Comparison of ENCODE assay signal across 8 cellular contexts in the genomic region with DNA sequence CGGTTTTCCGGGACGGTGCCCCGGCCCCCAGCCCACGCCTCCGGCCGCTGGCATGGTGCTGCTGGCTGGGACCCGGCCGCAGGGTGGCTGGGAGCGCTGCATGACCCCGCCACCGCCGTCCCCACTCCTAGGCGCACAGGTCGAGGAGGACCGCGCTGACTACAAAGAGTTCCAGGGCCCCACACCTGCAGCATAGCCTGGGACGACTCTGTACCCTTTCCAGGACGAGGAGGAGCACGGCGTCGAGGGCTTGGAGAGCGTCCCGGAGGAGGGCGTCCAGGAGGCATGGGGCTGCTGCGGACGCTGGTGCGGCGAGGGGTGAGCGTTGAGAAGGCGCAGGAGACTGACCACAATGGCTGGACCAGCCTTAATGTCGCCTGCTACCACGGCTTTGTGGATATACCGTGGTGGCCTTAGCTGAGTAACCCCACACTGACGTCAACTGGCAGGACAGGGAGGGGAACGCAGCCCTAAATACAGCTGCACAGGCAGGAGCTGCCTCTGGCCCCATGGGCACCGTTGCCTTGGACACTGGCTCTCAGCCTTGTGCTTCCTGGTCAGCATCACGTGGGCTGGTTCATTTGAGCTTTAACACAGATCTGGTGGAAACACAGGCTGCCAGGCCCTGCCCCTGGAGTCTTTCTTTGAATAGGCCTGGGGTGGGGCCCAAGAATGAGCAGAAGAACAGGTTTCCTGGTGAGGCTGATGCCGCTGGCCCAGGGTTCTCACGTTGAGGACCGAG. TPM values are rescaled to one million over a fixed set of nuclear protein-coding genes. Genes with fewer than 3 reads are reported as not detected.
DNase-seq lines count a peak whose midpoint lies in the region; ATAC-seq and TF ChIP-seq lines count a peak whose summit lies in the region.

No MANE protein-coding gene starts in this region.

- CTCF ChIA-PET in BJ (lab: Yijun Ruan, JAX) (interaction anchor here (1.6 kb wide), 1 partner anchor 12 kb away, joined by 5 read pairs; no protein-coding TSS in a partner anchor), MCF 10A (lab: Yijun Ruan, JAX) (no interaction called here), HEK293T (lab: Yijun Ruan, JAX) (no interaction called here)

- peaks cover 9 to 19% (median 14%) of the 10 kb centered on the region in 3 donors for H3K4me1 Mint-ChIP-seq in IgD-negative memory B cell
- no peaks in the 10 kb centered on the region for H3K4me1 Mint-ChIP-seq in MCF 10A (ENCODE audit: insufficient read depth, unreplicated experiment)

- peaks cover 3% of the 10 kb centered on the region for H3K36me3 ChIP-seq in BJ (ENCODE audit: control insufficient read depth, insufficient read depth, low read length)
- peaks cover under 1% of the 10 kb centered on the region for H3K36me3 ChIP-seq in muscle layer of colon (ENCODE audit: insufficient read depth, low read length)

- H3K9me3 ChIP-seq in muscle layer of colon (ENCODE audit: low read length): no peaks in the 10 kb centered on the region

- H3K9me3 Mint-ChIP-seq in IgD-negative memory B cell (peaks cover 0 to 2% (median 0%) of the 10 kb centered on the region in 3 donors), MCF 10A (ENCODE audit: unreplicated experiment) (no peaks in the 10 kb centered on the region)

- peak overlapping the region; percentile 92 to 97 (median 96) for H3K4me3 Mint-ChIP-seq in IgD-negative memory B cell
- H3K4me3 Mint-ChIP-seq in MCF 10A (ENCODE audit: unreplicated experiment): peak overlapping the region; percentile 38

- intact Hi-C loops in MCF 10A (cut with micrococcal nuclease): no loop called here

- no peaks in the 10 kb centered on the region for H3K27me3 Mint-ChIP-seq in IgD-negative memory B cell
- peaks cover 22% of the 10 kb centered on the region for H3K27me3 Mint-ChIP-seq in MCF 10A (ENCODE audit: insufficient read depth, unreplicated experiment)

- no peak overlapping the region for H3K27ac ChIP-seq in muscle layer of colon (ENCODE audit: low read depth, low read length)

- BruUV-seq in MCF 10A (replicated peaks; lab: Mats Ljungman, UMichigan): no TSS peak

- no peak for TF ChIP-seq CTCF in BJ (IDR thresholded peaks at IDR 0.05; ENCODE audit: insufficient read depth, low read depth, low read length)
- no peak for TF ChIP-seq CTCF in MCF 10A (IDR thresholded peaks at IDR 0.05; ENCODE audit: unreplicated experiment)

- H3K27me3 ChIP-seq in BJ (ENCODE audit: control insufficient read depth, insufficient read depth, low read length) (no peaks in the 10 kb centered on the region), muscle layer of colon (ENCODE audit: control insufficient read depth in 1 of 2, insufficient read depth in 2 of 2, low read length in 2 of 2) (no peaks in the 10 kb centered on the region)

- peaks cover 6% of the 10 kb centered on the region for H3K4me1 ChIP-seq in muscle layer of colon (ENCODE audit: insufficient read depth, low read length)

- H3K36me3 Mint-ChIP-seq in IgD-negative memory B cell (peaks cover 6% of the 10 kb centered on the region), MCF 10A (ENCODE audit: insufficient read depth, unreplicated experiment) (no peaks in the 10 kb centered on the region)

- DNase-seq in BJ (ENCODE audit: low read depth) (no peak), MCF 10A (ENCODE audit: unreplicated experiment) (no peak), NCI-H446 treated with DMSO at 0.1 percent for 48 hours (lab: John Stamatoyannopoulos, UW) (no peak), OCI-M1 (lab: John Stamatoyannopoulos, UW) (no peak), HEK293T (ENCODE audit: extremely low spot score) (no peak)

- peak overlapping the region in 1 of 3 donors; percentile 89 for H3K27ac Mint-ChIP-seq in IgD-negative memory B cell
- no peak overlapping the region for H3K27ac Mint-ChIP-seq in MCF 10A (ENCODE audit: low read depth, unreplicated experiment)

- H3K9ac ChIP-seq in muscle layer of colon (ENCODE audit: low read length): peak overlapping the region; percentile 23

- H3K4me3 ChIP-seq in BJ (ENCODE audit: low read depth, low read length) (peak overlapping the region; percentile 86), muscle layer of colon (ENCODE audit: low read depth in 1 of 2, low read length in 2 of 2) (peak overlapping the region in 1 of 2 donors; percentile 73)

- POLR2A ChIA-PET in BJ (lab: Charles Lee) (no interaction called here), MCF 10A (lab: Yijun Ruan, JAX) (no interaction called here), HEK293T (lab: Yijun Ruan, JAX) (no interaction called here)

- no peak for ATAC-seq in HG02981 (IDR thresholded peaks at IDR 0.05; ENCODE audit: unreplicated experiment)

TF ChIP-seq in HEK293T, 16 proteins besides CTCF, POLR2A, EP300 and RAD21:
- TF ChIP-seq FOXA1 (IDR thresholded peaks at IDR 0.05): no peak
- TF ChIP-seq LEF1 (IDR thresholded peaks at IDR 0.05; ENCODE audit: borderline replicate concordance): no peak
- TF ChIP-seq L3MBTL2 (conservative IDR thresholded peaks at IDR 0.05): no peak
- TF ChIP-seq, protein P1, sequence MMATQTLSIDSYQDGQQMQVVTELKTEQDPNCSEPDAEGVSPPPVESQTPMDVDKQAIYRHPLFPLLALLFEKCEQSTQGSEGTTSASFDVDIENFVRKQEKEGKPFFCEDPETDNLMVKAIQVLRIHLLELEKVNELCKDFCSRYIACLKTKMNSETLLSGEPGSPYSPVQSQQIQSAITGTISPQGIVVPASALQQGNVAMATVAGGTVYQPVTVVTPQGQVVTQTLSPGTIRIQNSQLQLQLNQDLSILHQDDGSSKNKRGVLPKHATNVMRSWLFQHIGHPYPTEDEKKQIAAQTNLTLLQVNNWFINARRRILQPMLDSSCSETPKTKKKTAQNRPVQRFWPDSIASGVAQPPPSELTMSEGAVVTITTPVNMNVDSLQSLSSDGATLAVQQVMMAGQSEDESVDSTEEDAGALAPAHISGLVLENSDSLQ (IDR thresholded peaks at IDR 0.05): no peak
- no peak for TF ChIP-seq HDGF (IDR thresholded peaks at IDR 0.05; ENCODE audit: borderline replicate concordance)
- no peak for TF ChIP-seq FOXK2 (IDR thresholded peaks at IDR 0.05)
- TF ChIP-seq ARNT (IDR thresholded peaks at IDR 0.05): no peak
- TF ChIP-seq CTBP1 (IDR thresholded peaks at IDR 0.05; ENCODE audit: borderline replicate concordance): no peak

RNA-seq across cellular contexts. Expression of a gene that starts 40.9 kb away (rescaled TPM):
- not detected in 2 replicates for polyA plus RNA-seq in BJ (2011; rRNA removed)
- polyA minus RNA-seq in BJ (2011; rRNA and poly(A)+ RNA removed): not detected in 2 replicates
- not detected for polyA plus RNA-seq in IgD-negative memory B cell
- not detected in 2 replicates for total RNA-seq in MCF 10A (2022)
